Comparison of ENCODE assay signal across 11 cellular contexts in the genomic region with DNA sequence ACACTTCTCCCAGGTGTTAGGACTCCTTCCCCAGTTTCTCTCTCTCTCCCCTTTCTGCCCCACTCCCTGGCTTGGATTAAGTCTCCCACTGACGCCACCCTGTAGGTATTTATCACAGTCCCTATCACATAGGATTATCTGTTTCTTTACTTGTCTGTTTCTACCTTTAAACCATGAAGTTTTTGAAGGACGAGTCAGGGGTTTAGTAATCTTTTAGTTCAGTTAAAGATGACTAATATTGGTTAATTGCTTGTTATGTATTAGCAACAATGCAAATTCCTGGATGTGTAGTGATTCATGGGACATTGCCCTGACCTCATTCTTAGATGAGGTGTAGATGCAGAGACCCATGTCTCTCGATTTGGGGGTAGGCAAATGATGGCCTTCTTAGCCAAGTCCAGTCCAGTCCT. TPM values are rescaled to one million over a fixed set of nuclear protein-coding genes. Genes with fewer than 3 reads are reported as not detected.
A peak's percentile ranks its signal among the peaks of the same experiment; 100 is the strongest.
DNase-seq lines count a peak whose midpoint lies in the region; ATAC-seq and TF ChIP-seq lines count a peak whose summit lies in the region.
"Had no signal": no experiment of that assay in that cellular context is flagged by ENCODE, and none has a peak within 500 bp of the region (broad histone marks: within the 10 kb centered on the region; RNA-seq: fewer than 3 reads in every experiment).

No MANE protein-coding gene starts in this region.

- no TSS peak for BruUV-seq in IMR-90 (replicated peaks; lab: Mats Ljungman, UMichigan)

- 0 out of 3 replicates have a peak overlapping the region, but pooled peaks have one; percentile 53 for H2BK15ac ChIP-seq in IMR-90 (ENCODE audit: low read depth, low read length)

- H3K18ac ChIP-seq in IMR-90 (ENCODE audit: low read depth, low read length), result peak overlapping the region; percentile 57; the same call in 1 of the 2 replicates

- peak overlapping the region; percentile 56 for H3K27ac ChIP-seq in IMR-90 (ENCODE audit: insufficient read depth, low read length)

- H3K23ac ChIP-seq in IMR-90 (ENCODE audit: low read depth, low read length), result 0 out of 2 replicates have a peak overlapping the region, but pooled peaks have one; percentile 15

- CTCF ChIA-PET in IMR-90 (lab: Yijun Ruan, JAX), result no interaction called here
- CTCF ChIA-PET in activated CD4-positive, alpha-beta memory T cell treated with anti-CD3 and anti-CD28 coated beads for 36 hours (lab: Charles Lee), result no interaction called here

- H3K4me2 ChIP-seq in IMR-90 (ENCODE audit: low read depth, low read length), result peak overlapping the region; percentile 90

- no peaks in the 10 kb centered on the region for H3K9me3 Mint-ChIP-seq in chondrocyte (ENCODE audit: low read depth)
- H3K9me3 Mint-ChIP-seq in activated naive CD4-positive, alpha-beta T cell treated with anti-CD3 and anti-CD28 coated beads, Interleukin-2, amount 50 U/mL, for 72 hours, result no peaks in the 10 kb centered on the region
- H3K9me3 Mint-ChIP-seq in activated CD4-positive, alpha-beta memory T cell treated with anti-CD3 and anti-CD28 coated beads for 36 hours, result no peaks in the 10 kb centered on the region

- H3K27ac Mint-ChIP-seq in chondrocyte (ENCODE audit: unreplicated experiment), result peak overlapping the region; percentile 88
- no peak overlapping the region for H3K27ac Mint-ChIP-seq in activated naive CD4-positive, alpha-beta T cell treated with anti-CD3 and anti-CD28 coated beads, Interleukin-2, amount 50 U/mL, for 72 hours
- H3K27ac Mint-ChIP-seq in activated CD4-positive, alpha-beta memory T cell treated with anti-CD3 and anti-CD28 coated beads for 36 hours, result no peak overlapping the region

- no peak for TF ChIP-seq RAD21 in IMR-90 (IDR thresholded peaks at IDR 0.05; ENCODE audit: low read length)

- no peak overlapping the region for H3K4me3 ChIP-seq in IMR-90 (ENCODE audit: insufficient read depth, low read depth, low read length)

- H3K9me3 ChIP-seq in IMR-90 (ENCODE audit: control insufficient read depth, insufficient read depth, low read length), result no peaks in the 10 kb centered on the region

- H3K4me3 Mint-ChIP-seq in chondrocyte (ENCODE audit: unreplicated experiment), result peak overlapping the region; percentile 40
- no peak overlapping the region for H3K4me3 Mint-ChIP-seq in activated CD4-positive, alpha-beta memory T cell treated with anti-CD3 and anti-CD28 coated beads for 36 hours

- no peak overlapping the region for H2BK120ac ChIP-seq in IMR-90 (ENCODE audit: low read depth, low read length)

- no peak overlapping the region for H2AFZ ChIP-seq in IMR-90 (replicated peaks; ENCODE audit: low read length, poor library complexity)

- TF ChIP-seq CTCF in IMR-90 (conservative IDR thresholded peaks at IDR 0.05; ENCODE audit: low read depth, low read length), result no peak
- TF ChIP-seq CTCF in chondrocyte (IDR thresholded peaks at IDR 0.05), result no peak

- peaks cover 80% of the 10 kb centered on the region for H4K20me1 ChIP-seq in IMR-90 (ENCODE audit: insufficient read depth, low read length)

- H4K91ac ChIP-seq in IMR-90 (ENCODE audit: insufficient read depth, low read depth, low read length), result no peak overlapping the region

- peaks cover 19% of the 10 kb centered on the region for H3K9me1 ChIP-seq in IMR-90 (ENCODE audit: insufficient read depth, low read length)

- POLR2A ChIA-PET in IMR-90 (lab: Charles Lee; ENCODE audit: unreplicated experiment), result no interaction called here
- POLR2A ChIA-PET in activated CD4-positive, alpha-beta memory T cell treated with anti-CD3 and anti-CD28 coated beads for 36 hours (lab: Charles Lee), result no interaction called here

- H2AK9ac ChIP-seq in IMR-90 (replicated peaks; ENCODE audit: low read depth, low read length, poor library complexity), result no peak overlapping the region

- peak overlapping the region; percentile 65 for H2BK5ac ChIP-seq in IMR-90 (ENCODE audit: low read depth, low read length, poor library complexity, severe bottlenecking)

- H4K8ac ChIP-seq in IMR-90 (ENCODE audit: low read depth in 2 of 2, low read length in 2 of 2), result peak overlapping the region in 1 of 2 experiments; percentile 45; a peak in 3 of 4 replicates

- H3K14ac ChIP-seq in IMR-90 (replicated peaks; ENCODE audit: low read depth, low read length), result 0 out of 2 replicates have a peak overlapping the region, but pooled peaks have one; percentile 14

- intact Hi-C loops in IMR-90 (cut with micrococcal nuclease), result no loop called here
- intact Hi-C loops in activated CD4-positive, alpha-beta memory T cell treated with anti-CD3 and anti-CD28 coated beads for 36 hours (cut with micrococcal nuclease), result no loop called here

- peaks cover 89% of the 10 kb centered on the region for H3K4me1 Mint-ChIP-seq in chondrocyte (ENCODE audit: low read depth)
- peaks cover 15% of the 10 kb centered on the region for H3K4me1 Mint-ChIP-seq in activated CD4-positive, alpha-beta memory T cell treated with anti-CD3 and anti-CD28 coated beads for 36 hours (ENCODE audit: low read depth)

- peaks cover 17% of the 10 kb centered on the region for H3K4me1 ChIP-seq in IMR-90 (ENCODE audit: control insufficient read depth, insufficient read depth, low read length)

- DNase-seq in AG08395 (ENCODE audit: low spot score) (peak; percentile 64), IMR-90 (peak; percentile 77), chondrocyte (ENCODE audit: low spot score) (no peak), lung microvascular endothelial cell (ENCODE audit: low read depth in 2 of 2) (peak; percentile 39 to 66), NCI-H2196 (lab: John Stamatoyannopoulos, UW; ENCODE audit: unreplicated experiment) (no peak)
- DNase-seq in activated naive CD4-positive, alpha-beta T cell treated with anti-CD3 and anti-CD28 coated beads, Interleukin-2, amount 50 U/mL, for 72 hours (ENCODE audit: low spot score in 2 of 2), result no peak
- no peak for DNase-seq in activated CD4-positive, alpha-beta memory T cell treated with anti-CD3 and anti-CD28 coated beads for 36 hours
- DNase-seq: activated CD8-positive, alpha-beta memory T cell treated with anti-CD3 and anti-CD28 coated beads, Interleukin-2, amount 50 U/mL, for 48 hours; stimulated activated naive CD4-positive, alpha-beta T cell treated with Interleukin-2 at 50 U/mL for 16 hours had no signal

- peak; percentile 22 for ATAC-seq in IMR-90 (ENCODE audit: low read depth)
- no peak for ATAC-seq in GM18517 (IDR thresholded peaks at IDR 0.05; ENCODE audit: unreplicated experiment)
- no peak for ATAC-seq in activated naive CD4-positive, alpha-beta T cell treated with anti-CD3 and anti-CD28 coated beads, Interleukin-2, amount 50 U/mL, for 72 hours

- H3K36me3 ChIP-seq in IMR-90 (ENCODE audit: control insufficient read depth, insufficient read depth, low read length), result peaks cover 6% of the 10 kb centered on the region

- peak overlapping the region; percentile 34; the same call in 1 of the 2 replicates for H3K4ac ChIP-seq in IMR-90 (ENCODE audit: low read depth, low read length)

- 0 out of 2 replicates have a peak overlapping the region, but pooled peaks have one; percentile 2 for H3K56ac ChIP-seq in IMR-90 (ENCODE audit: extremely low read depth, insufficient read depth, low read length)

- 20% methylated on average over 1 of the region's 3 CpGs; no CpG with 5 or more reads in 1 of the 2 experiments for WGBS in IMR-90 (ENCODE audit: extremely low coverage in 2 of 2, insufficient read length in 1 of 2), 2 experiments

- no peak for TF ChIP-seq POLR2A in IMR-90 (IDR thresholded peaks at IDR 0.05; ENCODE audit: low read depth, low read length)

- dilution Hi-C loops in IMR-90 (cut with HindIII; ENCODE audit: low sequenced_read_pairs, unreplicated experiment), result no loop called here

- H2AK5ac ChIP-seq in IMR-90 (ENCODE audit: low read depth, low read length), result peak overlapping the region; percentile 74; the same call in 1 of the 2 replicates

- H3K27me3 ChIP-seq in IMR-90 (ENCODE audit: control insufficient read depth, insufficient read depth, low read length), result no peaks in the 10 kb centered on the region

- H3K27me3 Mint-ChIP-seq in chondrocyte (ENCODE audit: low read depth), result no peaks in the 10 kb centered on the region
- peaks cover 56% of the 10 kb centered on the region for H3K27me3 Mint-ChIP-seq in activated CD4-positive, alpha-beta memory T cell treated with anti-CD3 and anti-CD28 coated beads for 36 hours

- H4K5ac ChIP-seq in IMR-90 (ENCODE audit: low read depth, low read length), result peak overlapping the region; percentile 47; the same call in 1 of the 2 replicates

- H3K36me3 Mint-ChIP-seq in chondrocyte (ENCODE audit: low read depth), result peaks cover 10% of the 10 kb centered on the region
- H3K36me3 Mint-ChIP-seq in activated naive CD4-positive, alpha-beta T cell treated with anti-CD3 and anti-CD28 coated beads, Interleukin-2, amount 50 U/mL, for 72 hours, result peaks cover 0 to 16% of the 10 kb centered on the region in 2 donors
- no peaks in the 10 kb centered on the region for H3K36me3 Mint-ChIP-seq in activated CD4-positive, alpha-beta memory T cell treated with anti-CD3 and anti-CD28 coated beads for 36 hours

- H3K79me1 ChIP-seq in IMR-90 (ENCODE audit: low read depth in 1 of 2, low read length in 2 of 2), result peaks cover 4 to 45% of the 10 kb centered on the region in 2 experiments; a peak in 2 of 4 replicates

- H3K9ac ChIP-seq in IMR-90 (ENCODE audit: low read depth, low read length), result peak overlapping the region; percentile 32

- in situ Hi-C loops in IMR-90 (cut with MboI; ENCODE audit: low sequenced_read_pairs), result loop anchor here (10.0 kb wide), 1 partner anchor 205 kb away; no protein-coding TSS in a partner anchor

- H2BK20ac ChIP-seq in IMR-90 (ENCODE audit: low read depth, low read length), result no peak overlapping the region

TF ChIP-seq in IMR-90, 13 proteins besides CTCF, POLR2A, EP300 and RAD21:
- TF ChIP-seq CEBPB (IDR thresholded peaks at IDR 0.05; ENCODE audit: low read depth, low read length), result peak; percentile 60
- peak; percentile 21; the same call in 1 of the 2 replicates for TF ChIP-seq MAFK (IDR thresholded peaks at IDR 0.05; ENCODE audit: low read depth, low read length)
- TF ChIP-seq FOS (IDR thresholded peaks at IDR 0.05; ENCODE audit: low read depth, low read length), result peak; percentile 60; the same call in 1 of the 2 replicates
- TF ChIP-seq RCOR1 (IDR thresholded peaks at IDR 0.05; ENCODE audit: insufficient replicate concordance, low read length), result peak; percentile 16
- 0 out of 2 replicates have a peak, but pooled peaks have one; percentile 16 for TF ChIP-seq BHLHE40 (IDR thresholded peaks at IDR 0.05; ENCODE audit: low read depth, low read length)
- TF ChIP-seq CHD1 (IDR thresholded peaks at IDR 0.05; ENCODE audit: low read depth, low read length), result no peak
TF ChIP-seq in IMR-90: peak in this region for 5.

RNA-seq across cellular contexts. Expression of a gene that starts 6.4 kb away (rescaled TPM):
- 361 and 394 TPM in 2 replicates for total RNA-seq in IMR-90 (2012; rRNA removed)
- polyA plus RNA-seq in IMR-90 (2012; rRNA removed), result 223 and 249 TPM in 2 replicates
- 90.5 and 125 TPM in 2 replicates for polyA plus RNA-seq in IMR-90 (2012; cell fraction: cytosol; rRNA removed)
- 105 and 251 TPM in 2 replicates for polyA plus RNA-seq in IMR-90 (2012; cell fraction: nucleus; rRNA removed; ENCODE audit: low replicate concordance)
- total RNA-seq in chondrocyte, result 307 to 453 TPM (median 449 TPM) in 3 replicates
- 240 and 248 TPM in 2 replicates for total RNA-seq in lung microvascular endothelial cell
- total RNA-seq in activated naive CD4-positive, alpha-beta T cell treated with anti-CD3 and anti-CD28 coated beads, Interleukin-2, amount 50 U/mL, for 72 hours, result not detected
- total RNA-seq in activated CD4-positive, alpha-beta memory T cell treated with anti-CD3 and anti-CD28 coated beads for 36 hours, result under 1 TPM; 0.19 to 0.22 TPM
- total RNA-seq: T-helper 2 cell treated with Interferon-gamma antibody and Interleukin-4, amounts not matched to agents 100 ng/mL and 5 ng/mL, for 36 hours had no signal

Comparison
In these comparisons a context has a peak if more than half of its experiments do, and no peak if none do; other contexts are left out.
1. DNase-seq: peak in AG08395 (single experiment), IMR-90 (single experiment) and lung microvascular endothelial cell (2 of 2); none in chondrocyte (single experiment), activated naive CD4-positive, alpha-beta T cell treated with anti-CD3 and anti-CD28 coated beads, Interleukin-2, amount 50 U/mL, for 72 hours (0 of 2), NCI-H2196 (single experiment) and activated CD4-positive, alpha-beta memory T cell treated with anti-CD3 and anti-CD28 coated beads for 36 hours (single experiment).
2. RNA of a gene that starts 6.4 kb away (total RNA-seq): 307 to 453 TPM in chondrocyte, 361 to 394 TPM in IMR-90 and 240 to 248 TPM in lung microvascular endothelial cell; 0.19 to 0.22 TPM in activated CD4-positive, alpha-beta memory T cell treated with anti-CD3 and anti-CD28 coated beads for 36 hours and not detected in activated naive CD4-positive, alpha-beta T cell treated with anti-CD3 and anti-CD28 coated beads, Interleukin-2, amount 50 U/mL, for 72 hours; every median in the first group is over 100 times any median in the second.